8 cellular contexts compared by ENCODE assay signal in the genomic region with DNA sequence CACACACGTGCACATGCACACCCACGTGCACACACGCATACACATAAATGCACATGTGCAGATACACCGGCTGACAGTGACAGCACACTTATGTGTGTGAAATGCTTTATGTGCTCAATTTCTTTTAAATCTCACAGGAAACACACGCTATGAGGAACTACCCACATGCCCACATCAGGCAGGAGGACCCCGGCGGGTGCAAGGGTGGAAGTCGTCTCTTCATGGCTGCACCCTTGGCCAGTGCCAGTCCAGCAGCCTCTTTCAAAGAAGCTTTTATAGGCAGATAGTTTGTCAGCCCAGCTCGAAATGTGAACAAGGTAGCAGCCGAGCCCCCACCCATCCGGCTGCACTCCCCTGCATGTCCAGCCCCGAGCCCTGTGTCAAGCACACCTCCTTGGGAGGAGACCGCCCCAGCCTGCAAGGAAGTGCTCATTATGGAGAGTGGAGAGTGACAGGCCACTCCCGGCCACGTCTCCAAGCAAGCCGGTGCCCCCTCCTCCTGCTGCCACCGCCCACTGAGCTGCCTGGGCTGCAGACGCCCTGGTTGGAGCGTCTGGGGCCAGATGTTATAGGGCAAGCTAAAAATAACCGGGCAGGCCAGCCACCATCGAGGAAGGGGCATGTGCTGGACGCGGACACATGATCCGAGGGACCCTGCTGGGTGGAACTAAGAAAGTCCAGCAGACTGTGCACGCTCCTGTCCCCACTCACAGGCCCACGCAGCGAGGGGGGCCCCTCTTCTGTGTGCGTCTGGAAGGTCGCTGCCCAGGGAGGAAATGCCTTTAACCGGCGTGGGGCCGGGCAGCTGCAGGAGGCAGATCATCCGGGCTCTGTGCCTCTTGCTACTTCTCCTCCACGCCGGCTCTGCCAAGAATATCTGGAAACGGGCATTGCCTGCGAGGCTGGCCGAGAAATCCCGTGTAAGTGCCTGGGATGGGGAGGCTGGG. TPM values are rescaled to one million over a fixed set of nuclear protein-coding genes. Genes with fewer than 3 reads are reported as not detected.
A peak's percentile ranks its signal among the peaks of the same experiment; 100 is the strongest.
DNase-seq lines count a peak whose midpoint lies in the region; ATAC-seq, FAIRE-seq and TF ChIP-seq lines count a peak whose summit lies in the region.

A gene with protein sequence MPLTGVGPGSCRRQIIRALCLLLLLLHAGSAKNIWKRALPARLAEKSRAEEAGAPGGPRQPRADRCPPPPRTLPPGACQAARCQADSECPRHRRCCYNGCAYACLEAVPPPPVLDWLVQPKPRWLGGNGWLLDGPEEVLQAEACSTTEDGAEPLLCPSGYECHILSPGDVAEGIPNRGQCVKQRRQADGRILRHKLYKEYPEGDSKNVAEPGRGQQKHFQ (plus strand): TSS at position 683 of the 947 bp plus-strand sequence. CDS start 94 bp downstream, at position 777.

- H3K27me3 ChIP-seq in HepG2 (ENCODE audit: control insufficient read depth in 1 of 2, insufficient read depth in 2 of 2, low read length in 2 of 2) (peaks cover 24 to 89% of the 10 kb centered on the region in 2 experiments), stomach smooth muscle (ENCODE audit: control insufficient read depth in 1 of 2, insufficient read depth in 2 of 2, low read length in 2 of 2) (peaks cover 25 to 33% of the 10 kb centered on the region in 2 donors)

- H2AFZ ChIP-seq in HepG2 (ENCODE audit: low read length), result no peak within 1 kb of the TSS

- no TSS peak for BruUV-seq in HepG2 (replicated peaks; lab: Mats Ljungman, UMichigan)

- H3K4me3 ChIP-seq in HepG2 (replicated peaks in 1 of 3; ENCODE audit: insufficient read depth in 1 of 3, low read depth in 2 of 3, low read length in 3 of 3), result no peak within 1 kb of the TSS
- peak within 1 kb of the TSS in 1 of 2 donors; percentile 67 for H3K4me3 ChIP-seq in stomach smooth muscle (ENCODE audit: low read length in 2 of 2)

- CTCF ChIA-PET in HepG2 (lab: Yijun Ruan, JAX; ENCODE audit: low intra/inter-chr PET ratio, low total read pairs), result no interaction called here

- H3K9me3 ChIP-seq in HepG2 (ENCODE audit: low read length), result no peaks in the 10 kb centered on the region
- H3K9me3 ChIP-seq in stomach smooth muscle (ENCODE audit: control insufficient read depth in 2 of 2, low read length in 2 of 2), result no peaks in the 10 kb centered on the region

- no peaks in the 10 kb centered on the region for H3K79me2 ChIP-seq in HepG2 (ENCODE audit: insufficient read depth, low read length)

- in situ Hi-C loops in HepG2 (cut with HindIII; ENCODE audit: extremely low pct_ligation_motif_present, low pct_unique_long_range_greater_than_20kb), result no loop called here

- H3K27ac ChIP-seq in HepG2 (ENCODE audit: extremely low read length, insufficient read depth, low read length) (no peak within 1 kb of the TSS), stomach smooth muscle (ENCODE audit: low read length) (peak within 1 kb of the TSS; percentile 46)

- H3K9ac ChIP-seq in HepG2 (ENCODE audit: insufficient read depth, low read depth, low read length) (no peak within 1 kb of the TSS), stomach smooth muscle (ENCODE audit: low read length in 2 of 2) (peak within 1 kb of the TSS in 1 of 2 donors; percentile 62)

- TF ChIP-seq CTCF in HepG2 (CRISPR knock-in tag; IDR thresholded peaks at IDR 0.05), result no peak

- DNase-seq in Kasumi-1 (lab: John Stamatoyannopoulos, UW), result peak; percentile 39 to 42
- peak; percentile 17 for DNase-seq in cerebellum (ENCODE audit: low spot score)
- DNase-seq in HepG2 (ENCODE audit: low spot score), result no peak
- DNase-seq in stimulated activated CD8-positive, alpha-beta memory T cell treated with anti-CD3 and anti-CD28 coated beads, Interleukin-4, amount 100 ng/mL, for 48 hours, result no peak
- DNase-seq in HuH-7 (ENCODE audit: low spot score), result no peak
- DNase-seq in NCI-H128 (lab: John Stamatoyannopoulos, UW; ENCODE audit: unreplicated experiment), result no peak

- POLR2A ChIA-PET in HepG2 (lab: Yijun Ruan, JAX), result no interaction called here

- ATAC-seq in HepG2 (peak; percentile 25), GM18873 (IDR thresholded peaks at IDR 0.05; ENCODE audit: low FRiP score, unreplicated experiment) (no peak)

- H4K20me1 ChIP-seq in HepG2 (ENCODE audit: insufficient read depth, low read length), result no peaks in the 10 kb centered on the region

- H3K4me1 ChIP-seq in HepG2 (ENCODE audit: insufficient read depth, low read length), result no peaks in the 10 kb centered on the region
- H3K4me1 ChIP-seq in stomach smooth muscle (ENCODE audit: control insufficient read depth, insufficient read depth, low read length), result peaks cover 31% of the 10 kb centered on the region

- H3K4me2 ChIP-seq in HepG2 (ENCODE audit: low read depth, low read length), result no peak within 1 kb of the TSS

- intact Hi-C loops in HepG2 (cut with micrococcal nuclease; ENCODE audit: unreplicated experiment), result no loop called here

- no peak for FAIRE-seq in HepG2 (lab: Jason Lieb, UNC)

- WGBS in HepG2 (ENCODE audit: low lambda C conversion rate), result 23% methylated on average over 19 of the region's 39 CpGs

- TF ChIP-seq EP300 in HepG2 (IDR thresholded peaks at IDR 0.05; ENCODE audit: low read depth in 2 of 2, low read length in 2 of 2), result no peak
- no peak for TF ChIP-seq EP300 in HepG2 (CRISPR knock-in tag; IDR thresholded peaks at IDR 0.05; ENCODE audit: borderline replicate concordance)

- TF ChIP-seq POLR2A in HepG2 (IDR thresholded peaks at IDR 0.05; ENCODE audit: insufficient read depth in 1 of 2, low read depth in 2 of 2, low read length in 2 of 2), result no peak

- no peak for TF ChIP-seq RAD21 in HepG2 (CRISPR knock-in tag; IDR thresholded peaks at IDR 0.05)

- H3K36me3 ChIP-seq in HepG2 (replicated peaks in 1 of 2; ENCODE audit: control insufficient read depth in 1 of 2, insufficient read depth in 2 of 2, low read length in 2 of 2) (no peaks in the 10 kb centered on the region), stomach smooth muscle (ENCODE audit: control insufficient read depth in 2 of 2, insufficient read depth in 2 of 2, low read length in 2 of 2) (no peaks in the 10 kb centered on the region)

TF ChIP-seq in HepG2, 621 proteins besides CTCF, POLR2A, EP300 and RAD21:
- TF ChIP-seq EZH2 (conservative IDR thresholded peaks at IDR 0.05; ENCODE audit: low read depth, low read length) (0 out of 2 replicates have a peak, but pooled peaks have one; percentile 11), NFE2L1 (CRISPR knock-in tag; IDR thresholded peaks at IDR 0.05; ENCODE audit: borderline replicate concordance) (no peak)
- TF ChIP-seq, protein P1, sequence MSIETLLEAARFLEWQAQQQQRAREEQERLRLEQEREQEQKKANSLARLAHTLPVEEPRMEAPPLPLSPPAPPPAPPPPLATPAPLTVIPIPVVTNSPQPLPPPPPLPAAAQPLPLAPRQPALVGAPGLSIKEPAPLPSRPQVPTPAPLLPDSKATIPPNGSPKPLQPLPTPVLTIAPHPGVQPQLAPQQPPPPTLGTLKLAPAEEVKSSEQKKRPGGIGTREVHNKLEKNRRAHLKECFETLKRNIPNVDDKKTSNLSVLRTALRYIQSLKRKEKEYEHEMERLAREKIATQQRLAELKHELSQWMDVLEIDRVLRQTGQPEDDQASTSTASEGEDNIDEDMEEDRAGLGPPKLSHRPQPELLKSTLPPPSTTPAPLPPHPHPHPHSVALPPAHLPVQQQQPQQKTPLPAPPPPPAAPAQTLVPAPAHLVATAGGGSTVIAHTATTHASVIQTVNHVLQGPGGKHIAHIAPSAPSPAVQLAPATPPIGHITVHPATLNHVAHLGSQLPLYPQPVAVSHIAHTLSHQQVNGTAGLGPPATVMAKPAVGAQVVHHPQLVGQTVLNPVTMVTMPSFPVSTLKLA (IDR thresholded peaks at IDR 0.05), result peak; percentile 87

RNA-seq across cellular contexts. Expression of the gene that starts here (rescaled TPM):
- 2.4 TPM for total RNA-seq in cerebellum
- not detected in 2 replicates for total RNA-seq in HepG2 (2016; rRNA removed; fragmentation: Illumina TruSeq; extraction: Trizol)
- total RNA-seq in HepG2 (2016; cell fraction: cytosol; rRNA removed; fragmentation: Illumina TruSeq; extraction: Trizol; ENCODE audit: low read depth), result not detected in 2 replicates
- not detected in 2 replicates for total RNA-seq in HepG2 (2016; cell fraction: insoluble cytoplasmic fraction; rRNA removed; fragmentation: Illumina TruSeq; extraction: Trizol)
- total RNA-seq in HepG2 (2016; cell fraction: membrane; rRNA removed; fragmentation: Illumina TruSeq; extraction: Trizol), result not detected in 2 replicates
- not detected in 2 replicates for total RNA-seq in HepG2 (2016; cell fraction: nucleus; rRNA removed; fragmentation: Illumina TruSeq; extraction: Trizol)
- polyA plus RNA-seq in HepG2 (2011; rRNA removed), result not detected in 2 replicates
- polyA plus RNA-seq in HepG2 (2011; cell fraction: cytosol; rRNA removed), result not detected in 2 replicates
- not detected in 2 replicates for polyA plus RNA-seq in HepG2 (2011; cell fraction: nucleus; rRNA removed)
- not detected in 2 replicates for polyA plus RNA-seq in HepG2 (2012)
- not detected in 2 replicates for polyA plus RNA-seq in HepG2 (2016; cell fraction: cytosol; fragmentation: Illumina TruSeq; extraction: Trizol; ENCODE audit: low read depth)
- polyA plus RNA-seq in HepG2 (2016; cell fraction: insoluble cytoplasmic fraction; fragmentation: Illumina TruSeq; extraction: Trizol; ENCODE audit: low read depth), result not detected in 2 replicates
- not detected in 2 replicates for polyA plus RNA-seq in HepG2 (2016; cell fraction: membrane; fragmentation: Illumina TruSeq; extraction: Trizol; ENCODE audit: low read depth)
- polyA plus RNA-seq in HepG2 (2016; cell fraction: nucleus; fragmentation: Illumina TruSeq; extraction: Trizol; ENCODE audit: insufficient read depth, low read depth), result not detected in 2 replicates
- 0.05 TPM in 1 of 2 replicates, not detected in the other for polyA minus RNA-seq in HepG2 (2011; rRNA and poly(A)+ RNA removed; ENCODE audit: low replicate concordance)
- polyA minus RNA-seq in HepG2 (2011; cell fraction: cytosol; rRNA and poly(A)+ RNA removed), result not detected in 2 replicates
- not detected in 2 replicates for polyA minus RNA-seq in HepG2 (2011; cell fraction: nucleus; rRNA and poly(A)+ RNA removed)

Comparison
In these comparisons a context has a peak if more than half of its experiments do, and no peak if none do; other contexts are left out.
1. Peak in ATAC-seq in HepG2; RNA of the gene not detected or under 1 TPM.
2. DNase-seq: peak in Kasumi-1 (2 of 2) and cerebellum (single experiment); none in HepG2 (single experiment), stimulated activated CD8-positive, alpha-beta memory T cell treated with anti-CD3 and anti-CD28 coated beads, Interleukin-4, amount 100 ng/mL, for 48 hours (single experiment), HuH-7 (single experiment) and NCI-H128 (single experiment).